23 cellular contexts compared by ENCODE assay signal in genomic region chr15:27701956-27702355, GRCh38.
DNase-seq lines count a peak whose midpoint lies in the region; FAIRE-seq and TF ChIP-seq lines count a peak whose summit lies in the region.
"Had no signal": no experiment of that assay in that cellular context is flagged by ENCODE, and none has a peak within 500 bp of the region (broad histone marks: within the 10 kb centered on the region; RNA-seq: fewer than 3 reads in every experiment).

No MANE protein-coding gene starts in this region.

- H3K23ac ChIP-seq in H1 (ENCODE audit: insufficient read length): no peak overlapping the region

- H3K79me2 ChIP-seq in MM.1S (ENCODE audit: low read length): no peaks in the 10 kb centered on the region
- H3K79me2 ChIP-seq in H1 (ENCODE audit: control insufficient read depth in 1 of 2, insufficient read depth in 2 of 2, low read length in 2 of 2): no peaks in the 10 kb centered on the region
- H3K79me2 ChIP-seq in neural progenitor cell (ENCODE audit: low read depth): no peaks in the 10 kb centered on the region

- DNase-seq in AG10803 (ENCODE audit: low read depth) (peak; percentile 1), MM.1S (no peak), H1 (ENCODE audit: low read depth in 1 of 2, low spot score in 2 of 2) (no peak), neural progenitor cell (ENCODE audit: low spot score) (no peak), NCI-H345 treated with DMSO at 0.1 percent for 48 hours (lab: John Stamatoyannopoulos, UW; ENCODE audit: unreplicated experiment) (no peak), NCI-H226 (no peak), activated gamma-delta T cell (lab: John Stamatoyannopoulos, UW) (no peak), dermis blood vessel endothelial cell (no peak)
- DNase-seq: DMS153, DND-41, NCI-H1092, NCI-H1417 treated with DMSO at 0.1 percent for 48 hours, NCI-H1694 treated with DMSO at 0.1 percent for 48 hours, NCI-H2081 treated with DMSO at 0.1 percent for 48 hours, NCI-H2171, NCI-H345, NCI-H524, NCI-H748 treated with DMSO at 0.1 percent for 48 hours, PC-9, SHP77 had no signal

- peak overlapping the region; percentile 38 for H3K4me3 Mint-ChIP-seq in neural progenitor cell

- H2BK15ac ChIP-seq in H1 (ENCODE audit: low read length): no peak overlapping the region; the same call in 1 of the 2 replicates

- 0 out of 2 replicates have a peak overlapping the region, but pooled peaks have one; percentile 39 for H2BK12ac ChIP-seq in H1 (ENCODE audit: low read depth, low read length)

- no peaks in the 10 kb centered on the region for H3K9me2 ChIP-seq in MM.1S (replicated peaks; ENCODE audit: insufficient read depth, low read length)

- H2BK5ac ChIP-seq in H1 (ENCODE audit: low read depth, low read length): no peak overlapping the region

- H2BK20ac ChIP-seq in H1 (ENCODE audit: low read length): peak overlapping the region; percentile 61; the same call in 1 of the 2 replicates

- TF ChIP-seq CTCF in AG10803 (conservative IDR thresholded peaks at IDR 0.05; ENCODE audit: low read length) (no peak), MM.1S (IDR thresholded peaks at IDR 0.05; ENCODE audit: low read length) (no peak), H1 (IDR thresholded peaks at IDR 0.05; ENCODE audit: control extremely low read depth in 1 of 3, insufficient read depth in 1 of 3, low read depth in 1 of 3, low read length in 3 of 3) (no peak), neural progenitor cell (IDR thresholded peaks at IDR 0.05) (no peak)

- H3K14ac ChIP-seq in H1 (ENCODE audit: insufficient read length): no peak overlapping the region

- no peak for TF ChIP-seq EP300 in H1 (IDR thresholded peaks at IDR 0.05; ENCODE audit: borderline replicate concordance in 1 of 2, low read depth in 2 of 2, low read length in 2 of 2)

- H3K4me3 ChIP-seq in AG10803 (ENCODE audit: low read length) (no peak overlapping the region), MM.1S (ENCODE audit: low read length) (no peak overlapping the region), H1 (ENCODE audit: extremely low read depth in 1 of 4, insufficient read depth in 2 of 4, low read depth in 3 of 4, low read length in 4 of 4) (no peak overlapping the region), neural progenitor cell (no peak overlapping the region)
- H3K4me3 ChIP-seq: PC-9 had no signal

- H4K20me1 ChIP-seq in MM.1S (ENCODE audit: insufficient read depth, low read length): no peaks in the 10 kb centered on the region
- no peaks in the 10 kb centered on the region for H4K20me1 ChIP-seq in H1 (replicated peaks in 1 of 2; ENCODE audit: control insufficient read depth in 1 of 2, insufficient read depth in 2 of 2, low read length in 2 of 2)
- no peaks in the 10 kb centered on the region for H4K20me1 ChIP-seq in neural progenitor cell (ENCODE audit: low read depth)

- H3K27me3 ChIP-seq in MM.1S (replicated peaks; ENCODE audit: insufficient read depth, low read length): no peaks in the 10 kb centered on the region
- no peaks in the 10 kb centered on the region for H3K27me3 ChIP-seq in H1 (replicated peaks in 1 of 4; ENCODE audit: control insufficient read depth in 3 of 4, extremely low read depth in 1 of 4, insufficient read depth in 3 of 4, low read length in 3 of 4)
- no peaks in the 10 kb centered on the region for H3K27me3 ChIP-seq in neural progenitor cell

- H3F3A ChIP-seq in MM.1S (ENCODE audit: insufficient read depth, low read length): 0 out of 2 replicates have a peak, but pooled peaks cover 5% of the 10 kb centered on the region
- no peaks in the 10 kb centered on the region for H3F3A ChIP-seq in neural progenitor cell (ENCODE audit: low read depth)

- H3K36me3 Mint-ChIP-seq in neural progenitor cell: no peaks in the 10 kb centered on the region

- peaks cover 6% of the 10 kb centered on the region for H3K27me3 Mint-ChIP-seq in neural progenitor cell (ENCODE audit: insufficient read depth, low read depth)

- H4K8ac ChIP-seq in H1 (ENCODE audit: extremely low read depth, insufficient read depth, low read length): 0 out of 2 replicates have a peak overlapping the region, but pooled peaks have one; percentile 15

- peaks cover 15% of the 10 kb centered on the region for H3K4me1 ChIP-seq in MM.1S (ENCODE audit: low read length)
- H3K4me1 ChIP-seq in H1 (replicated peaks in 1 of 4; ENCODE audit: control insufficient read depth in 3 of 4, insufficient read depth in 4 of 4, low read length in 3 of 4): peaks cover 0 to 4% (median 2%) of the 10 kb centered on the region in 4 experiments; a peak in 1 of 7 replicates
- H3K4me1 ChIP-seq in neural progenitor cell: peaks cover 12% of the 10 kb centered on the region

- H3K9ac ChIP-seq in MM.1S (ENCODE audit: low read length) (peak overlapping the region; percentile 50; the same call in 1 of the 2 replicates), H1 (replicated peaks in 1 of 4; ENCODE audit: extremely low read depth in 1 of 4, low read depth in 3 of 4, low read length in 3 of 4) (no peak overlapping the region), neural progenitor cell (no peak overlapping the region)

- H2AK5ac ChIP-seq in H1 (ENCODE audit: low read depth, low read length): no peak overlapping the region

- POLR2A ChIA-PET in H1 (lab: Charles Lee; ENCODE audit: partially characterized antibody): interaction anchor here (1.4 kb wide), 1 partner anchor 22 kb away, joined by 3 read pairs; no protein-coding TSS in a partner anchor

- H3K23me2 ChIP-seq in H1 (ENCODE audit: low read depth, low read length): no peaks in the 10 kb centered on the region

- peak overlapping the region; percentile 32; the same call in 1 of the 2 replicates for H3K18ac ChIP-seq in H1 (ENCODE audit: extremely low read depth, low read length)

- no peak for TF ChIP-seq RAD21 in H1 (IDR thresholded peaks at IDR 0.05 in 1 of 2, conservative IDR thresholded peaks at IDR 0.05 in 1 of 2; ENCODE audit: low read depth in 2 of 2, low read length in 2 of 2)

- H3K4me2 ChIP-seq in MM.1S (ENCODE audit: low read depth, low read length) (peak overlapping the region; percentile 59), H1 (ENCODE audit: insufficient read depth in 1 of 2, low read depth in 2 of 2, low read length in 2 of 2) (no peak overlapping the region), neural progenitor cell (no peak overlapping the region)
- H3K4me2 ChIP-seq: PC-9 had no signal

- peak overlapping the region; percentile 67 for H2AFZ ChIP-seq in MM.1S (ENCODE audit: low read length)
- H2AFZ ChIP-seq in H1 (ENCODE audit: low read length): peak overlapping the region; percentile 38; the same call in 1 of the 2 replicates
- no peak overlapping the region for H2AFZ ChIP-seq in neural progenitor cell (replicated peaks)
- H2AFZ ChIP-seq: PC-9 had no signal

- H3K4me1 Mint-ChIP-seq in neural progenitor cell: peaks cover 25% of the 10 kb centered on the region

- H4K91ac ChIP-seq in H1 (replicated peaks; ENCODE audit: insufficient read length, low read length): no peak overlapping the region

- H3K79me1 ChIP-seq in H1 (ENCODE audit: low read depth, low read length): no peaks in the 10 kb centered on the region

- H3K56ac ChIP-seq in H1 (replicated peaks; ENCODE audit: insufficient read length, low read depth, low read length): no peak overlapping the region

- H4K5ac ChIP-seq in H1 (ENCODE audit: insufficient read length, low read depth, low read length): no peak overlapping the region

- no peak overlapping the region for H3K27ac Mint-ChIP-seq in neural progenitor cell

- H3K9me3 ChIP-seq in MM.1S (replicated peaks; ENCODE audit: insufficient read depth, low read length) (no peaks in the 10 kb centered on the region), H1 (ENCODE audit: insufficient read depth in 2 of 2, low read depth in 1 of 2, low read length in 1 of 2) (no peaks in the 10 kb centered on the region), neural progenitor cell (ENCODE audit: low read depth) (no peaks in the 10 kb centered on the region)

- CTCF ChIA-PET in H1 (lab: Charles Lee; ENCODE audit: partially characterized antibody): interaction anchor here (1.3 to 2.6 kb wide), 4 partner anchors 10 to 22 kb away, joined by 3 to 17 read pairs (median 4); no protein-coding TSS in a partner anchor

- H3K36me3 ChIP-seq in MM.1S (replicated peaks; ENCODE audit: insufficient read depth, low read length) (no peaks in the 10 kb centered on the region), H1 (ENCODE audit: control insufficient read depth in 2 of 4, insufficient read depth in 4 of 4, low read length in 3 of 4) (no peaks in the 10 kb centered on the region), neural progenitor cell (no peaks in the 10 kb centered on the region)

- H2BK120ac ChIP-seq in H1 (replicated peaks; ENCODE audit: low read depth, low read length): no peak overlapping the region

- no peak for FAIRE-seq in H1 (lab: Jason Lieb, UNC)
- FAIRE-seq: GM18507 had no signal

- H3K27ac ChIP-seq in MM.1S (ENCODE audit: low read length) (peak overlapping the region; percentile 93), H1 (ENCODE audit: low read depth, low read length) (no peak overlapping the region), neural progenitor cell (no peak overlapping the region)
- H3K27ac ChIP-seq: 22Rv1, PC-9, RWPE1 had no signal

- peaks cover 7% of the 10 kb centered on the region for H3K9me3 Mint-ChIP-seq in neural progenitor cell

- WGBS in H1 (ENCODE audit: extremely low coverage in 1 of 2, insufficient coverage in 1 of 2, insufficient read length in 1 of 2, insufficient replicate concordance in 2 of 2, low coverage in 1 of 2, low lambda C conversion rate in 2 of 2, missing lambda C conversion rate in 1 of 2), 2 experiments: 88% methylated on average over 11 of the region's 11 CpGs; no CpG with 5 or more reads in 1 of the 2 experiments

- no peak overlapping the region for H3K4ac ChIP-seq in H1 (replicated peaks; ENCODE audit: insufficient read length, low read depth, low read length)

- no peak for TF ChIP-seq POLR2A in H1 (IDR thresholded peaks at IDR 0.05; ENCODE audit: control extremely low read depth in 1 of 2, low read depth in 2 of 2, low read length in 2 of 2)

TF ChIP-seq in H1, 55 proteins besides CTCF, POLR2A, EP300 and RAD21:
- TF ChIP-seq RFX5 (IDR thresholded peaks at IDR 0.05; ENCODE audit: borderline replicate concordance, low read depth, low read length) (no peak), JUN (IDR thresholded peaks at IDR 0.05; ENCODE audit: low read depth, low read length) (no peak)
- TF ChIP-seq, protein P1, sequence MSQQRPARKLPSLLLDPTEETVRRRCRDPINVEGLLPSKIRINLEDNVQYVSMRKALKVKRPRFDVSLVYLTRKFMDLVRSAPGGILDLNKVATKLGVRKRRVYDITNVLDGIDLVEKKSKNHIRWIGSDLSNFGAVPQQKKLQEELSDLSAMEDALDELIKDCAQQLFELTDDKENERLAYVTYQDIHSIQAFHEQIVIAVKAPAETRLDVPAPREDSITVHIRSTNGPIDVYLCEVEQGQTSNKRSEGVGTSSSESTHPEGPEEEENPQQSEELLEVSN (IDR thresholded peaks at IDR 0.05): no peak
